Comparison of ENCODE assay signal across 19 cellular contexts in genomic region chr18:9536354-9537152, GRCh38.
DNase-seq lines count a peak whose midpoint lies in the region; ATAC-seq and TF ChIP-seq lines count a peak whose summit lies in the region.
"Had no signal": no experiment of that assay in that cellular context is flagged by ENCODE, and none has a peak within 500 bp of the region (broad histone marks: within the 10 kb centered on the region; RNA-seq: fewer than 3 reads in every experiment).

No MANE protein-coding gene starts in this region.

- TF ChIP-seq EP300 in esophagus muscularis mucosa (IDR thresholded peaks at IDR 0.05): no peak

- no peaks in the 10 kb centered on the region for H3K27me3 Mint-ChIP-seq in activated T-cell treated with anti-CD3 and anti-CD28 coated beads, Interleukin-2, amount 50 U/mL, for 4 hours (ENCODE audit: low read depth)
- no peaks in the 10 kb centered on the region for H3K27me3 Mint-ChIP-seq in stimulated activated naive CD8-positive, alpha-beta T cell treated with anti-CD3 and anti-CD28 coated beads, Interleukin-15, amount 100 ng/mL, for 72 hours
- H3K27me3 Mint-ChIP-seq: activated naive CD8-positive, alpha-beta T cell treated with anti-CD3 and anti-CD28 coated beads, Interleukin-2, amount 10 ng/mL, durations not matched to agents 7 days and 5 days; B cell had no signal

- H3K4me1 ChIP-seq in Panc1 (ENCODE audit: control insufficient read depth, insufficient read depth, low read length): no peaks in the 10 kb centered on the region
- H3K4me1 ChIP-seq in esophagus muscularis mucosa: peaks cover 0 to 26% (median 17%) of the 10 kb centered on the region in 4 donors

- no peak for TF ChIP-seq POLR2A in esophagus muscularis mucosa (IDR thresholded peaks at IDR 0.05; ENCODE audit: low read depth)

- no peaks in the 10 kb centered on the region for H3K4me1 Mint-ChIP-seq in activated T-cell treated with anti-CD3 and anti-CD28 coated beads, Interleukin-2, amount 50 U/mL, for 4 hours (ENCODE audit: low read depth)
- H3K4me1 Mint-ChIP-seq in stimulated activated naive CD8-positive, alpha-beta T cell treated with anti-CD3 and anti-CD28 coated beads, Interleukin-15, amount 100 ng/mL, for 72 hours: no peaks in the 10 kb centered on the region
- H3K4me1 Mint-ChIP-seq: activated naive CD8-positive, alpha-beta T cell treated with anti-CD3 and anti-CD28 coated beads, Interleukin-2, amount 10 ng/mL, durations not matched to agents 7 days and 5 days; B cell had no signal

- H3K9me3 Mint-ChIP-seq in activated T-cell treated with anti-CD3 and anti-CD28 coated beads, Interleukin-2, amount 50 U/mL, for 4 hours: no peaks in the 10 kb centered on the region
- no peaks in the 10 kb centered on the region for H3K9me3 Mint-ChIP-seq in stimulated activated naive CD8-positive, alpha-beta T cell treated with anti-CD3 and anti-CD28 coated beads, Interleukin-15, amount 100 ng/mL, for 72 hours
- H3K9me3 Mint-ChIP-seq: activated naive CD8-positive, alpha-beta T cell treated with anti-CD3 and anti-CD28 coated beads, Interleukin-2, amount 10 ng/mL, durations not matched to agents 7 days and 5 days; mesothelial cell of epicardium had no signal

- BruUV-seq in Panc1 (replicated peaks; lab: Mats Ljungman, UMichigan): TSS peak; percentile 65

- in situ Hi-C loops in Panc1 (cut with HindIII; ENCODE audit: low pct_unique_long_range_greater_than_20kb, low sequenced_read_pairs): no loop called here

- ATAC-seq in Panc1 (no peak), sciatic nerve (peak; percentile 5), GM18502 (IDR thresholded peaks at IDR 0.05; ENCODE audit: poor library complexity, unreplicated experiment) (no peak)
- no peak for ATAC-seq in activated T-cell treated with anti-CD3 and anti-CD28 coated beads, Interleukin-2, amount 50 U/mL, for 4 hours
- no peak for ATAC-seq in stimulated activated naive CD8-positive, alpha-beta T cell treated with anti-CD3 and anti-CD28 coated beads, Interleukin-15, amount 100 ng/mL, for 72 hours

- H3K27ac Mint-ChIP-seq in stimulated activated naive CD8-positive, alpha-beta T cell treated with anti-CD3 and anti-CD28 coated beads, Interleukin-15, amount 100 ng/mL, for 72 hours: peak overlapping the region in 1 of 2 donors; percentile 84
- H3K27ac Mint-ChIP-seq: activated naive CD8-positive, alpha-beta T cell treated with anti-CD3 and anti-CD28 coated beads, Interleukin-2, amount 10 ng/mL, durations not matched to agents 7 days and 5 days; B cell; mesothelial cell of epicardium had no signal

- TF ChIP-seq CTCF in Panc1 (IDR thresholded peaks at IDR 0.05) (no peak), esophagus muscularis mucosa (IDR thresholded peaks at IDR 0.05) (no peak)

- POLR2A ChIA-PET in Panc1 (lab: Charles Lee): no interaction called here

- 97% methylated on average over 12 of the region's 24 CpGs for WGBS in esophagus muscularis mucosa

- H3K36me3 Mint-ChIP-seq in activated T-cell treated with anti-CD3 and anti-CD28 coated beads, Interleukin-2, amount 50 U/mL, for 4 hours (ENCODE audit: insufficient read depth): peaks cover 29% of the 10 kb centered on the region

- H3K27me3 ChIP-seq in Panc1 (ENCODE audit: control insufficient read depth, insufficient read depth, low read length): no peaks in the 10 kb centered on the region
- H3K27me3 ChIP-seq in esophagus muscularis mucosa: no peaks in the 10 kb centered on the region
- H3K27me3 ChIP-seq: MG63 had no signal

- H3K4me3 Mint-ChIP-seq in activated T-cell treated with anti-CD3 and anti-CD28 coated beads, Interleukin-2, amount 50 U/mL, for 4 hours: no peak overlapping the region
- H3K4me3 Mint-ChIP-seq in stimulated activated naive CD8-positive, alpha-beta T cell treated with anti-CD3 and anti-CD28 coated beads, Interleukin-15, amount 100 ng/mL, for 72 hours: no peak overlapping the region
- H3K4me3 Mint-ChIP-seq: activated naive CD8-positive, alpha-beta T cell treated with anti-CD3 and anti-CD28 coated beads, Interleukin-2, amount 10 ng/mL, durations not matched to agents 7 days and 5 days; B cell; mesothelial cell of epicardium had no signal

- H3K27ac ChIP-seq in Panc1 (ENCODE audit: low read length): no peak overlapping the region
- H3K27ac ChIP-seq in esophagus muscularis mucosa (replicated peaks in 1 of 4): peak overlapping the region; percentile 69 to 82 (median 77)

- CTCF ChIA-PET in Panc1 (lab: Charles Lee): no interaction called here

- DNase-seq in ELR (ENCODE audit: low read depth) (peak; percentile 95), Panc1 (ENCODE audit: low read depth, low spot score) (no peak), esophagus muscularis mucosa (ENCODE audit: extremely low spot score) (no peak), sciatic nerve (ENCODE audit: low spot score) (no peak), SHP77 treated with DMSO at 0.1 percent for 48 hours (lab: John Stamatoyannopoulos, UW) (no peak)
- DNase-seq in activated T-cell treated with anti-CD3 and anti-CD28 coated beads, Interleukin-2, amount 50 U/mL, for 4 hours: no peak
- DNase-seq in stimulated activated naive CD8-positive, alpha-beta T cell treated with anti-CD3 and anti-CD28 coated beads, Interleukin-15, amount 100 ng/mL, for 72 hours: no peak
- DNase-seq: activated naive CD8-positive, alpha-beta T cell treated with anti-CD3 and anti-CD28 coated beads, Interleukin-2, amount 10 ng/mL, durations not matched to agents 7 days and 5 days; activated T-cell treated with anti-CD3 and anti-CD28 coated beads, Interleukin-2, amount 50 U/mL, for 1 hour; cerebellar nuclear complex; glutamatergic neuron; MG63; NCI-H1930; NCI-H510A; retina had no signal

- H3K9me3 ChIP-seq in Panc1 (ENCODE audit: control insufficient read depth, insufficient read depth, low read depth, low read length) (no peaks in the 10 kb centered on the region), esophagus muscularis mucosa (no peaks in the 10 kb centered on the region)
- H3K9me3 ChIP-seq: MG63 had no signal

- intact Hi-C loops in Panc1 (cut with micrococcal nuclease; ENCODE audit: unreplicated experiment): no loop called here
- intact Hi-C loops in esophagus muscularis mucosa (cut with DNase I): no loop called here
- intact Hi-C loops in sciatic nerve (cut with DNase I): no loop called here

- H3K4me3 ChIP-seq in Panc1 (ENCODE audit: low read depth in 2 of 2, low read length in 2 of 2): no peak overlapping the region
- no peak overlapping the region for H3K4me3 ChIP-seq in esophagus muscularis mucosa
- H3K4me3 ChIP-seq: MG63, SK-N-MC had no signal

- H3K36me3 ChIP-seq in Panc1 (ENCODE audit: control insufficient read depth, insufficient read depth, low read length) (peaks cover 6% of the 10 kb centered on the region), esophagus muscularis mucosa (peaks cover 19 to 82% (median 68%) of the 10 kb centered on the region in 4 donors)
